7 cellular contexts compared by ENCODE assay signal in the genomic region with DNA sequence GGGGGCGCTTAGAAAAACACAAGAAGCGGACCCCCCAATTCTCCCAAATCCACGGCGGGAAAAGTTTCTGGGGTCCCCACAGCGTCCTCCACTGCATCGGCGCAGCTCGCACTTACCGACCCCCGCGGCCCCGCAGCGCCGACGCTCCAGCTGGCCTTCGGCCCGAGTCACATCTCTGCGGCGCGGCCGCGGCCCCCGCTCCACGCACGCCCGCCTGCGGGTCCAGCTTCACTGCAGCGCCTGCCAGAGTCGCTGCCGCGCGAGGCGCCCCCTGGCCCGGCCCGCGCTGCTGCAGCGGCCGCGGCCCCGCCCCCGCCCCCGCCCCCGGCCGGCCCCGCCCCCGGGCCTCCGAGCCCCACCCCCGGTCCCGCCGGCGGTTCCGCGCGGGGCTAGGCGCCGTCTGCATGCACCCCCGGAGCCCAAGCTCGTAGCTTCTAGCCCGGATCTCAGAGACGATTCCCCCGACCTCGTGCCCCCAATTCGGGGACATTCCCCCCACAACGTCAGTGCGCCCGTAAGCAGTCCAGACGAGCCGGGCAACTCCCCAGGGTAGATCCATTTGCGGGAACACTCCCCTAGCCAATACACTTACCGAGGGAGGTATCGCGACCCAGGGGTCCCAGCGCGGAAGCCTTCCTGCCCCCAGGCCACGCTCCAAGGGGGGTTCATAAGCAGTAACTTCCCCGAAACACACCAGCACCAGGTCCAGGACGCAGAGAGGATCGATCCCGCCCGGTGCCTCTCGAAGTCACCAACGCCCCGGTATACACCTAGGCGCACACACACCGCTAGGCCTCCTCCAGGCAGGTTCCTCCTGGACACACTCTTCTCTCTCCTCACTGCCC. TPM values are rescaled to one million over a fixed set of nuclear protein-coding genes. Genes with fewer than 3 reads are reported as not detected.
DNase-seq lines count a peak whose midpoint lies in the region; ATAC-seq and TF ChIP-seq lines count a peak whose summit lies in the region.

A gene with protein sequence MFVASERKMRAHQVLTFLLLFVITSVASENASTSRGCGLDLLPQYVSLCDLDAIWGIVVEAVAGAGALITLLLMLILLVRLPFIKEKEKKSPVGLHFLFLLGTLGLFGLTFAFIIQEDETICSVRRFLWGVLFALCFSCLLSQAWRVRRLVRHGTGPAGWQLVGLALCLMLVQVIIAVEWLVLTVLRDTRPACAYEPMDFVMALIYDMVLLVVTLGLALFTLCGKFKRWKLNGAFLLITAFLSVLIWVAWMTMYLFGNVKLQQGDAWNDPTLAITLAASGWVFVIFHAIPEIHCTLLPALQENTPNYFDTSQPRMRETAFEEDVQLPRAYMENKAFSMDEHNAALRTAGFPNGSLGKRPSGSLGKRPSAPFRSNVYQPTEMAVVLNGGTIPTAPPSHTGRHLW (minus strand): TSS at position 238 of the 845 bp plus-strand sequence. CDS start 12,003 bp downstream, outside the sequence.

- peak within 1 kb of the TSS; percentile 85 for H3K4me3 ChIP-seq in fibroblast of the aortic adventitia (ENCODE audit: low read depth, low read length)

- H3K27ac ChIP-seq in temporal lobe (ENCODE audit: low read depth, low read length), result peak within 1 kb of the TSS; percentile 98

- H3K36me3 Mint-ChIP-seq in activated T-helper 17 cell treated with anti-CD3 and anti-CD28 coated beads, Interleukin-2, amount 50 U/mL, for 72 hours (ENCODE audit: low read depth), result no peaks in the 10 kb centered on the region
- no peaks in the 10 kb centered on the region for H3K36me3 Mint-ChIP-seq in naive thymus-derived CD8-positive, alpha-beta T cell

- H3K27ac Mint-ChIP-seq in activated T-helper 17 cell treated with anti-CD3 and anti-CD28 coated beads, Interleukin-2, amount 50 U/mL, for 72 hours, result peak within 1 kb of the TSS; percentile 39
- H3K27ac Mint-ChIP-seq in naive thymus-derived CD8-positive, alpha-beta T cell, result peak within 1 kb of the TSS in 6 of 10 donors; percentile 22 to 93 (median 70)

- H3K4me1 Mint-ChIP-seq in activated T-helper 17 cell treated with anti-CD3 and anti-CD28 coated beads, Interleukin-2, amount 50 U/mL, for 72 hours, result peaks cover 14% of the 10 kb centered on the region
- H3K4me1 Mint-ChIP-seq in naive thymus-derived CD8-positive, alpha-beta T cell, result peaks cover 13 to 28% (median 24%) of the 10 kb centered on the region in 4 donors

- H3K4me3 Mint-ChIP-seq in activated T-helper 17 cell treated with anti-CD3 and anti-CD28 coated beads, Interleukin-2, amount 50 U/mL, for 72 hours, result peak within 1 kb of the TSS; percentile 86
- peak within 1 kb of the TSS; percentile 72 to 94 (median 88) for H3K4me3 Mint-ChIP-seq in naive thymus-derived CD8-positive, alpha-beta T cell

- H3K9me3 Mint-ChIP-seq in activated T-helper 17 cell treated with anti-CD3 and anti-CD28 coated beads, Interleukin-2, amount 50 U/mL, for 72 hours, result no peaks in the 10 kb centered on the region
- H3K9me3 Mint-ChIP-seq in naive thymus-derived CD8-positive, alpha-beta T cell, result no peaks in the 10 kb centered on the region

- peak; percentile 70 for DNase-seq in GM13976 (ENCODE audit: low spot score)
- peak; percentile 10 to 78 for DNase-seq in NCI-H526 (lab: John Stamatoyannopoulos, UW)
- peak; percentile 36 for DNase-seq in fibroblast of the aortic adventitia (ENCODE audit: low read depth)
- peak; percentile 17 to 72 (median 52) for DNase-seq in naive thymus-derived CD8-positive, alpha-beta T cell

- H3K27me3 Mint-ChIP-seq in activated T-helper 17 cell treated with anti-CD3 and anti-CD28 coated beads, Interleukin-2, amount 50 U/mL, for 72 hours, result peaks cover 20% of the 10 kb centered on the region
- H3K27me3 Mint-ChIP-seq in naive thymus-derived CD8-positive, alpha-beta T cell, result peaks cover 21 to 48% (median 35%) of the 10 kb centered on the region in 5 donors

- TF ChIP-seq CTCF in GM13976 (IDR thresholded peaks at IDR 0.05; ENCODE audit: borderline replicate concordance, control extremely low read depth, extremely low read depth, insufficient read depth, missing control alignments) (no peak), fibroblast of the aortic adventitia (IDR thresholded peaks at IDR 0.05; ENCODE audit: insufficient read depth, low read length) (no peak)

- POLR2A ChIA-PET in naive thymus-derived CD8-positive, alpha-beta T cell (lab: Charles Lee), result interaction anchor here (0.6 to 1.0 kb wide), 3 partner anchors 251 to 329 kb away, joined by 3 to 5 read pairs (median 4); partner anchors contain the start of gene VPS35L

- peak; percentile 45 for ATAC-seq in activated T-helper 17 cell treated with anti-CD3 and anti-CD28 coated beads, Interleukin-2, amount 50 U/mL, for 72 hours (replicated peaks)
- ATAC-seq in naive thymus-derived CD8-positive, alpha-beta T cell, result peak; percentile 73 to 80
- ATAC-seq in HG03354 (IDR thresholded peaks at IDR 0.05; ENCODE audit: poor library complexity, severe bottlenecking, unreplicated experiment), result no peak

- in situ Hi-C loops in GM13976 (cut with MboI; ENCODE audit: low sequenced_read_pairs, unreplicated experiment), result loop anchor here (10.0 kb wide), 1 partner anchor 300 kb away; no protein-coding TSS in a partner anchor

RNA-seq across cellular contexts. Expression of the gene that starts here (rescaled TPM):
- total RNA-seq in activated T-helper 17 cell treated with anti-CD3 and anti-CD28 coated beads, Interleukin-2, amount 50 U/mL, for 72 hours, result not detected
- total RNA-seq in fibroblast of the aortic adventitia (ENCODE audit: low replicate concordance), result 20.2 and 47.4 TPM in 2 replicates
- not detected for total RNA-seq in naive thymus-derived CD8-positive, alpha-beta T cell
- 1 to 10 TPM in 1 of 3 donors, under 1 TPM in 1, not detected in 1; 0.10 to 1.2 TPM for polyA plus RNA-seq in naive thymus-derived CD8-positive, alpha-beta T cell
- total RNA-seq in temporal lobe, result 37.9 TPM

Comparison
In these comparisons a context has a peak if more than half of its experiments do, and no peak if none do; other contexts are left out.
1. RNA of the gene that starts here (total RNA-seq): 37.9 TPM in temporal lobe (single experiment) and 20.2 to 47.4 TPM in fibroblast of the aortic adventitia; not detected in activated T-helper 17 cell treated with anti-CD3 and anti-CD28 coated beads, Interleukin-2, amount 50 U/mL, for 72 hours and not detected in naive thymus-derived CD8-positive, alpha-beta T cell; every median in the first group is over 10 times any median in the second.
2. Peak in ATAC-seq in activated T-helper 17 cell treated with anti-CD3 and anti-CD28 coated beads, Interleukin-2, amount 50 U/mL, for 72 hours; RNA of the gene not detected or under 1 TPM.
3. Peak in every context shown above with its lines, with median percentiles within 50 percentile points of each other: DNase-seq.